ENCODE assay signal across 1 cellular context in genomic region chr6:34027445-34027936, GRCh38.
A peak's percentile ranks its signal among the peaks of the same experiment; 100 is the strongest.
TF ChIP-seq lines count a peak whose summit lies in the region.

No MANE protein-coding gene starts in this region.

TF ChIP-seq in HepG2, 621 proteins besides CTCF, POLR2A, EP300 and RAD21 (continued from another document):
- no peak for TF ChIP-seq PAX8 (CRISPR knock-in tag; IDR thresholded peaks at IDR 0.05; ENCODE audit: borderline replicate concordance)
- 0 out of 2 replicates have a peak, but pooled peaks have one; percentile 39 for TF ChIP-seq SMAD1 (CRISPR knock-in tag; IDR thresholded peaks at IDR 0.05; ENCODE audit: borderline replicate concordance, low read depth)
- TF ChIP-seq ZNF496 (CRISPR knock-in tag; IDR thresholded peaks at IDR 0.05; ENCODE audit: insufficient replicate concordance): no peak
- peak; percentile 34; the same call in 1 of the 2 replicates for TF ChIP-seq TFAP4 (IDR thresholded peaks at IDR 0.05; ENCODE audit: borderline replicate concordance, low read depth)
- TF ChIP-seq ZNF574 (CRISPR knock-in tag; IDR thresholded peaks at IDR 0.05): 0 out of 2 replicates have a peak, but pooled peaks have one; percentile 12
- TF ChIP-seq RBFOX2 (IDR thresholded peaks at IDR 0.05; ENCODE audit: low read depth, low read length): no peak
- no peak for TF ChIP-seq SNRNP70 (IDR thresholded peaks at IDR 0.05; ENCODE audit: low read depth, low read length)
- TF ChIP-seq ZBTB39 (CRISPR knock-in tag; IDR thresholded peaks at IDR 0.05): 0 out of 2 replicates have a peak, but pooled peaks have one; percentile 37
- TF ChIP-seq SP4 (CRISPR knock-in tag; IDR thresholded peaks at IDR 0.05): 0 out of 2 replicates have a peak, but pooled peaks have one; percentile 29
- TF ChIP-seq ZNF891 (CRISPR knock-in tag; IDR thresholded peaks at IDR 0.05): peak; percentile 84
- peak; percentile 36; the same call in 1 of the 2 replicates for TF ChIP-seq SALL1 (CRISPR knock-in tag; IDR thresholded peaks at IDR 0.05)
- 0 out of 2 replicates have a peak, but pooled peaks have one; percentile 24 for TF ChIP-seq MEF2D (CRISPR knock-in tag; IDR thresholded peaks at IDR 0.05)
- peak; percentile 79; the same call in 1 of the 2 replicates for TF ChIP-seq KDM3A (CRISPR knock-in tag; IDR thresholded peaks at IDR 0.05; ENCODE audit: low read depth)
- 0 out of 2 replicates have a peak, but pooled peaks have one; percentile 28 for TF ChIP-seq ZNF512B (CRISPR knock-in tag; IDR thresholded peaks at IDR 0.05; ENCODE audit: borderline replicate concordance)
- TF ChIP-seq FOXC1 (CRISPR knock-in tag; IDR thresholded peaks at IDR 0.05; ENCODE audit: borderline replicate concordance): 0 out of 2 replicates have a peak, but pooled peaks have one; percentile 57
- TF ChIP-seq ZNF619 (CRISPR knock-in tag; IDR thresholded peaks at IDR 0.05): 0 out of 2 replicates have a peak, but pooled peaks have one; percentile 67
- no peak for TF ChIP-seq GATA4 (IDR thresholded peaks at IDR 0.05; ENCODE audit: borderline replicate concordance, low read depth)
- 0 out of 2 replicates have a peak, but pooled peaks have one; percentile 23 for TF ChIP-seq SALL2 (CRISPR knock-in tag; IDR thresholded peaks at IDR 0.05)
- TF ChIP-seq THRA (CRISPR knock-in tag; IDR thresholded peaks at IDR 0.05; ENCODE audit: borderline replicate concordance): peak; percentile 55; the same call in 1 of the 2 replicates
- peak; percentile 64 for TF ChIP-seq XRCC5 (optimal IDR thresholded peaks at IDR 0.05; ENCODE audit: low read length)
- TF ChIP-seq HIVEP1 (CRISPR knock-in tag; IDR thresholded peaks at IDR 0.05): peak; percentile 24; the same call in 1 of the 2 replicates
